Comparison of ENCODE assay signal across 17 cellular contexts in the genomic region with DNA sequence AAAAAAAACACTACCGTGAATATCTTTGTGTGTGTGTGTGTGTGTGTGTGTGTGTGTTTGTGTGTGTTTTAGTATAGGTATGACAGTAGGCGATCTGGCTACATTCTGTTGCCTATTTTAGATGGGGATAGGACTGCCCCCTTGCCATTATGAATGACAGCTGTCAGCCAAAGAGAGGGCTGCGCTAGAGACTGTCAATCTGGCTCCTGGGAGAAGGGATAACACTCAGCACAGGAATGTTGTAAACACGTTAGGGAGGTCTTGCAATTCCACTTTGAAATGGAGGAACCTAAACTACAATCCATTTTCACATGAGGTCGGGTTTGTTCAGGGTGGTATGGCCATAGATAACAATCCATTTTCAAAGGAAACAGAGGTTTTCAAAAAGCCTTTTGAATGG. TPM values are rescaled to one million over a fixed set of nuclear protein-coding genes. Genes with fewer than 3 reads are reported as not detected.
DNase-seq lines count a peak whose midpoint lies in the region; ATAC-seq and TF ChIP-seq lines count a peak whose summit lies in the region.
"Had no signal": no experiment of that assay in that cellular context is flagged by ENCODE, and none has a peak within 500 bp of the region (broad histone marks: within the 10 kb centered on the region; RNA-seq: fewer than 3 reads in every experiment).

No MANE protein-coding gene starts in this region.

- ATAC-seq in GM23338 (peak; percentile 15; the same call in 1 of the 3 replicates), body of pancreas (no peak)

- CTCF ChIA-PET in MCF 10A (lab: Yijun Ruan, JAX): no interaction called here

- H3K9me3 Mint-ChIP-seq in GM23338: no peaks in the 10 kb centered on the region
- peaks cover 10% of the 10 kb centered on the region for H3K9me3 Mint-ChIP-seq in MCF 10A (ENCODE audit: unreplicated experiment)
- H3K9me3 Mint-ChIP-seq: CD4-positive, alpha-beta T cell had no signal

- POLR2A ChIA-PET in MCF 10A (lab: Yijun Ruan, JAX): interaction anchor here (1.2 to 1.4 kb wide), 2 partner anchors 30 to 128 kb away, joined by 3 read pairs; no protein-coding TSS in a partner anchor

- peaks cover 47% of the 10 kb centered on the region for H3K4me1 ChIP-seq in GM23338 (ENCODE audit: insufficient read depth)
- H3K4me1 ChIP-seq in HUES48 (ENCODE audit: control insufficient read depth, insufficient read depth, low read length): peaks cover 30% of the 10 kb centered on the region
- peaks cover 59% of the 10 kb centered on the region for H3K4me1 ChIP-seq in body of pancreas

- H3K36me3 Mint-ChIP-seq in GM23338 (ENCODE audit: low read depth): no peaks in the 10 kb centered on the region
- H3K36me3 Mint-ChIP-seq in MCF 10A (ENCODE audit: insufficient read depth, unreplicated experiment): no peaks in the 10 kb centered on the region

- no peak overlapping the region for H3K4me3 ChIP-seq in GM23338
- no peak overlapping the region for H3K4me3 ChIP-seq in HUES48 (ENCODE audit: low read depth, low read length)
- H3K4me3 ChIP-seq in body of pancreas: no peak overlapping the region
- no peak overlapping the region for H3K4me3 ChIP-seq in neural cell (ENCODE audit: low read length)

- peak; percentile 29 for DNase-seq in GM23338 (ENCODE audit: low spot score)
- no peak for DNase-seq in body of pancreas
- no peak for DNase-seq in MCF 10A (ENCODE audit: unreplicated experiment)
- DNase-seq in DMS 273 treated with DMSO at 0.1 percent for 48 hours (lab: John Stamatoyannopoulos, UW): no peak
- no peak for DNase-seq in NCI-H1417 treated with DMSO at 0.1 percent for 48 hours (lab: John Stamatoyannopoulos, UW)
- DNase-seq: C1 segment of cervical spinal cord; CD4-positive, alpha-beta T cell; DMS153; DMS79 treated with DMSO at 0.1 percent for 48 hours; EL; GDM1; GOT3; HCEC 1CT; IMR-90 had no signal

- H3K9me2 ChIP-seq in GM23338 (ENCODE audit: insufficient read depth): no peaks in the 10 kb centered on the region
- H3K9me2 ChIP-seq in neural cell (ENCODE audit: insufficient read depth, low read length): no peaks in the 10 kb centered on the region

- H3K27me3 ChIP-seq in GM23338 (ENCODE audit: insufficient read depth) (no peaks in the 10 kb centered on the region; the same call in 1 of the 2 replicates), HUES48 (ENCODE audit: control insufficient read depth, insufficient read depth, low read length) (peaks cover 39% of the 10 kb centered on the region), body of pancreas (no peaks in the 10 kb centered on the region), neural cell (ENCODE audit: insufficient read depth, low read depth, low read length) (no peaks in the 10 kb centered on the region)

- H3K27ac Mint-ChIP-seq in GM23338: no peak overlapping the region
- no peak overlapping the region for H3K27ac Mint-ChIP-seq in MCF 10A (ENCODE audit: low read depth, unreplicated experiment)
- H3K27ac Mint-ChIP-seq: B cell; CD4-positive, alpha-beta T cell had no signal

- TF ChIP-seq CTCF in GM23338 (conservative IDR thresholded peaks at IDR 0.05; ENCODE audit: low read depth in 2 of 2) (no peak), body of pancreas (IDR thresholded peaks at IDR 0.05) (no peak), neural cell (IDR thresholded peaks at IDR 0.05; ENCODE audit: poor library complexity, severe bottlenecking) (no peak), MCF 10A (IDR thresholded peaks at IDR 0.05; ENCODE audit: unreplicated experiment) (no peak)

- H3K9me3 ChIP-seq in HUES48 (ENCODE audit: control insufficient read depth, insufficient read depth, low read length) (no peaks in the 10 kb centered on the region), body of pancreas (no peaks in the 10 kb centered on the region), neural cell (ENCODE audit: low read length) (no peaks in the 10 kb centered on the region)

- no peaks in the 10 kb centered on the region for H4K20me1 ChIP-seq in GM23338 (replicated peaks; ENCODE audit: insufficient read depth)
- H4K20me1 ChIP-seq in neural cell (ENCODE audit: insufficient read depth): no peaks in the 10 kb centered on the region

- H3K4me3 Mint-ChIP-seq in GM23338 (no peak overlapping the region; the same call in 2 of the 3 replicates), MCF 10A (ENCODE audit: unreplicated experiment) (no peak overlapping the region)
- H3K4me3 Mint-ChIP-seq: B cell; CD4-positive, alpha-beta T cell had no signal

- H3K27ac ChIP-seq in GM23338 (ENCODE audit: low read depth) (no peak overlapping the region), HUES48 (ENCODE audit: low read depth, low read length) (peak overlapping the region; percentile 7), body of pancreas (peak overlapping the region; percentile 78 to 89 (median 83)), neural cell (ENCODE audit: low read length) (no peak overlapping the region)

- H3K27me3 Mint-ChIP-seq in GM23338 (ENCODE audit: insufficient read depth, low read depth, poor library complexity) (peaks cover 14% of the 10 kb centered on the region), MCF 10A (ENCODE audit: insufficient read depth, unreplicated experiment) (peaks cover 24% of the 10 kb centered on the region)

- H3K4me1 Mint-ChIP-seq in GM23338: peaks cover 58% of the 10 kb centered on the region
- H3K4me1 Mint-ChIP-seq in MCF 10A (ENCODE audit: insufficient read depth, unreplicated experiment): peaks cover 9% of the 10 kb centered on the region
- H3K4me1 Mint-ChIP-seq: B cell had no signal

- H3K4me2 ChIP-seq in GM23338 (0 out of 2 replicates have a peak overlapping the region, but pooled peaks have one; percentile 1), neural cell (ENCODE audit: low read length) (no peak overlapping the region)

- no peak for TF ChIP-seq RAD21 in neural cell (conservative IDR thresholded peaks at IDR 0.05)

- no TSS peak for BruUV-seq in MCF 10A (replicated peaks; lab: Mats Ljungman, UMichigan)

- no peaks in the 10 kb centered on the region for H3F3A ChIP-seq in GM23338 (replicated peaks; ENCODE audit: low read depth)
- no peaks in the 10 kb centered on the region for H3F3A ChIP-seq in neural cell (ENCODE audit: insufficient read depth, low read length, poor library complexity, severe bottlenecking)

- intact Hi-C loops in body of pancreas (cut with DNase I) (no loop called here), MCF 10A (cut with micrococcal nuclease) (no loop called here)

- no peak for TF ChIP-seq POLR2A in body of pancreas (IDR thresholded peaks at IDR 0.05)

- WGBS in body of pancreas, 2 donors: 33 to 37% methylated on average over 5 of the region's 5 CpGs

- H3K79me2 ChIP-seq in GM23338 (replicated peaks; ENCODE audit: insufficient read depth) (no peaks in the 10 kb centered on the region), neural cell (replicated peaks; ENCODE audit: insufficient read depth, low read length) (no peaks in the 10 kb centered on the region)

- TF ChIP-seq EP300 in neural cell (conservative IDR thresholded peaks at IDR 0.05; ENCODE audit: poor library complexity, severe bottlenecking): peak; percentile 68

- H3K36me3 ChIP-seq in GM23338 (ENCODE audit: insufficient read depth) (no peaks in the 10 kb centered on the region), HUES48 (ENCODE audit: control insufficient read depth, insufficient read depth, low read length) (no peaks in the 10 kb centered on the region), body of pancreas (replicated peaks in 1 of 2; ENCODE audit: insufficient read depth in 1 of 2, low read depth in 2 of 2) (no peaks in the 10 kb centered on the region), neural cell (ENCODE audit: insufficient read depth, low read length) (no peaks in the 10 kb centered on the region)

- no peak overlapping the region for H3K9ac ChIP-seq in HUES48 (ENCODE audit: low read depth, low read length)
- H3K9ac ChIP-seq in neural cell (ENCODE audit: low read length): no peak overlapping the region

- H2AFZ ChIP-seq in GM23338: no peak overlapping the region
- no peak overlapping the region for H2AFZ ChIP-seq in neural cell (ENCODE audit: low read depth, low read length)

TF ChIP-seq in neural cell, 6 proteins besides CTCF, POLR2A, EP300 and RAD21:
- TF ChIP-seq SMC3 (conservative IDR thresholded peaks at IDR 0.05; ENCODE audit: poor library complexity) (no peak), POLR2AphosphoS5 (IDR thresholded peaks at IDR 0.05) (no peak), TAF1 (IDR thresholded peaks at IDR 0.05; ENCODE audit: low read depth) (no peak)

RNA-seq across cellular contexts. Expression of gene ETV5, which starts 14.1 kb away (rescaled TPM):
- total RNA-seq in GM23338 (2014; rRNA removed; shearing (Covaris generic)): 48.4 and 57.1 TPM in 2 replicates
- polyA plus RNA-seq in GM23338 (2016; fragmentation: Nextera tagmentation; extraction: Ambion mirVana) (32.2 and 33.5 TPM in 2 replicates), neural cell (0.30 and 6.1 TPM in 2 replicates)
- total RNA-seq in body of pancreas (10 to 100 TPM; 14.5 to 39.2 TPM), MCF 10A (2022) (93.0 and 101 TPM in 2 replicates)
- 0.97 and 3.5 TPM in 2 replicates for polyA minus RNA-seq in neural cell
- total RNA-seq: CD4-positive, alpha-beta T cell had no signal

Comparison
In these comparisons a context has a peak if more than half of its experiments do, and no peak if none do; other contexts are left out.
1. H3K27ac ChIP-seq: peak in HUES48 (single experiment) and body of pancreas (4 of 4); none in GM23338 (single experiment) and neural cell (single experiment).